ENCODE assay signal across 20 cellular contexts in the genomic region with DNA sequence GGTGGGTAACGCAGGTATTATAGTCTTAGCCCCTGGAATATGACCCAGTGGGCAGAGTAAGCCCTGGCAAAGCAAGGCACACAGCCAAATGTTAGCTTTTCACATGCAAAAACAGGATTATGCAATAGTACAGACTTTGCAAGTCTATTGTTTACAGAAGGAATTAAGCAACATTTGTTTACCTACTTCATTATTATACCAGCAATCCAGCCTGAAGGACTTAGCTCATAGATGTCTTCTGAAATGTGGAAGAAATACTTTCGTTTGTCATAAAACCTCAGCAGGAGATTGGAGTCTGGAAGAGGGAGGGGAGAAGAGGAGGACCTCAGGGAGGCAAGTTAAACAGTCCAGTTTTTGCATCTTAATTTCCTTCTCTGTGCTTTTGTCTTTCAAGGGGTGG.
DNase-seq lines count a peak whose midpoint lies in the region; ATAC-seq, FAIRE-seq and TF ChIP-seq lines count a peak whose summit lies in the region.
"Had no signal": no experiment of that assay in that cellular context is flagged by ENCODE, and none has a peak within 500 bp of the region (broad histone marks: within the 10 kb centered on the region; RNA-seq: fewer than 3 reads in every experiment).

No MANE protein-coding gene starts in this region.

- H3K79me2 ChIP-seq in HepG2 (ENCODE audit: insufficient read depth, low read length) = no peaks in the 10 kb centered on the region

- no peak overlapping the region for H2BK15ac ChIP-seq in IMR-90 (ENCODE audit: low read depth, low read length)

- H4K5ac ChIP-seq in IMR-90 (ENCODE audit: low read depth, low read length) = no peak overlapping the region

- peak; percentile 54 for FAIRE-seq in HepG2 (lab: Jason Lieb, UNC)
- FAIRE-seq: islet of Langerhans had no signal

- H3K79me1 ChIP-seq in IMR-90 (ENCODE audit: low read depth in 1 of 2, low read length in 2 of 2) = no peaks in the 10 kb centered on the region

- dilution Hi-C loops in IMR-90 (cut with HindIII; ENCODE audit: low sequenced_read_pairs, unreplicated experiment) = no loop called here

- no peak overlapping the region for H2BK5ac ChIP-seq in IMR-90 (ENCODE audit: low read depth, low read length, poor library complexity, severe bottlenecking)

- no peaks in the 10 kb centered on the region for H3K36me3 Mint-ChIP-seq in natural killer cell treated with Interleukin-12 subunit alpha and Interleukin-12 subunit beta and Interleukin-15 and Interleukin-18, amount 100 ng/mL, for 72 hours
- H3K36me3 Mint-ChIP-seq: natural killer cell had no signal

- no peak overlapping the region for H4K8ac ChIP-seq in IMR-90 (ENCODE audit: low read depth in 2 of 2, low read length in 2 of 2)

- H3K4me1 ChIP-seq in IMR-90 (ENCODE audit: control insufficient read depth, insufficient read depth, low read length) (no peaks in the 10 kb centered on the region), adipocyte (ENCODE audit: control insufficient read depth, insufficient read depth, low read length) (no peaks in the 10 kb centered on the region), HepG2 (ENCODE audit: insufficient read depth, low read length) (peaks cover 14% of the 10 kb centered on the region), mucosa of descending colon (ENCODE audit: low read depth) (no peaks in the 10 kb centered on the region)
- H3K4me1 ChIP-seq: SJSA1 had no signal

- no peaks in the 10 kb centered on the region for H3K9me1 ChIP-seq in IMR-90 (ENCODE audit: insufficient read depth, low read length)

- no peak for ATAC-seq in IMR-90 (ENCODE audit: low read depth)
- ATAC-seq in HepG2 = peak; percentile 92
- no peak for ATAC-seq in natural killer cell treated with Interleukin-12 subunit alpha and Interleukin-12 subunit beta and Interleukin-15 and Interleukin-18, amount 100 ng/mL, for 72 hours
- no peak for ATAC-seq in mucosa of descending colon
- ATAC-seq: natural killer cell had no signal

- H3K27ac ChIP-seq in IMR-90 (ENCODE audit: insufficient read depth, low read length) (no peak overlapping the region), HepG2 (ENCODE audit: extremely low read length, insufficient read depth, low read length) (no peak overlapping the region)
- H3K27ac ChIP-seq: SJSA1, skin epidermis, thoracic aorta had no signal

- H3K14ac ChIP-seq in IMR-90 (replicated peaks; ENCODE audit: low read depth, low read length) = no peak overlapping the region

- H3K23ac ChIP-seq in IMR-90 (ENCODE audit: low read depth, low read length) = no peak overlapping the region

- H3K9ac ChIP-seq in IMR-90 (ENCODE audit: low read depth, low read length) = no peak overlapping the region
- no peak overlapping the region for H3K9ac ChIP-seq in adipocyte (ENCODE audit: low read length)
- H3K9ac ChIP-seq in HepG2 (ENCODE audit: insufficient read depth, low read depth, low read length) = no peak overlapping the region

- H3K27ac Mint-ChIP-seq in natural killer cell treated with Interleukin-12 subunit alpha and Interleukin-12 subunit beta and Interleukin-15 and Interleukin-18, amount 100 ng/mL, for 72 hours = no peak overlapping the region
- H3K27ac Mint-ChIP-seq: activated B cell treated with CpG ODN at 0.5 μM for 24 hours, natural killer cell had no signal

- no peak overlapping the region for H3K4me3 ChIP-seq in IMR-90 (ENCODE audit: insufficient read depth, low read depth, low read length)
- H3K4me3 ChIP-seq in adipocyte (ENCODE audit: low read length) = no peak overlapping the region
- no peak overlapping the region for H3K4me3 ChIP-seq in HepG2 (replicated peaks in 1 of 3; ENCODE audit: insufficient read depth in 1 of 3, low read depth in 2 of 3, low read length in 3 of 3)
- no peak overlapping the region for H3K4me3 ChIP-seq in mucosa of descending colon
- H3K4me3 ChIP-seq: SJSA1, skin epidermis, thoracic aorta had no signal

- no peak overlapping the region for H2AK5ac ChIP-seq in IMR-90 (ENCODE audit: low read depth, low read length)

- TF ChIP-seq EP300 in HepG2 (IDR thresholded peaks at IDR 0.05; ENCODE audit: low read depth in 2 of 2, low read length in 2 of 2) (peak; percentile 58 to 73; a peak in 3 of 4 replicates), HepG2 (CRISPR knock-in tag; IDR thresholded peaks at IDR 0.05; ENCODE audit: borderline replicate concordance) (no peak)

- no peaks in the 10 kb centered on the region for H3K4me1 Mint-ChIP-seq in natural killer cell treated with Interleukin-12 subunit alpha and Interleukin-12 subunit beta and Interleukin-15 and Interleukin-18, amount 100 ng/mL, for 72 hours (ENCODE audit: low read depth in 2 of 2)
- H3K4me1 Mint-ChIP-seq: activated B cell treated with CpG ODN at 0.5 μM for 24 hours, natural killer cell had no signal

- TF ChIP-seq CTCF in IMR-90 (conservative IDR thresholded peaks at IDR 0.05; ENCODE audit: low read depth, low read length) (no peak), HepG2 (CRISPR knock-in tag; IDR thresholded peaks at IDR 0.05) (no peak), mucosa of descending colon (IDR thresholded peaks at IDR 0.05) (no peak)

- H3K27me3 ChIP-seq in IMR-90 (ENCODE audit: control insufficient read depth, insufficient read depth, low read length) = no peaks in the 10 kb centered on the region
- no peaks in the 10 kb centered on the region for H3K27me3 ChIP-seq in adipocyte (replicated peaks; ENCODE audit: control insufficient read depth, insufficient read depth, low read length)
- H3K27me3 ChIP-seq in HepG2 (ENCODE audit: control insufficient read depth in 1 of 2, insufficient read depth in 2 of 2, low read length in 2 of 2) = no peaks in the 10 kb centered on the region
- H3K27me3 ChIP-seq: SJSA1 had no signal

- H3K4me2 ChIP-seq in IMR-90 (ENCODE audit: low read depth, low read length) = no peak overlapping the region
- peak overlapping the region; percentile 16; the same call in 1 of the 2 replicates for H3K4me2 ChIP-seq in HepG2 (ENCODE audit: low read depth, low read length)

- TF ChIP-seq POLR2A in IMR-90 (IDR thresholded peaks at IDR 0.05; ENCODE audit: low read depth, low read length) (no peak), HepG2 (IDR thresholded peaks at IDR 0.05; ENCODE audit: insufficient read depth in 1 of 2, low read depth in 2 of 2, low read length in 2 of 2) (no peak)

- no peaks in the 10 kb centered on the region for H3K27me3 Mint-ChIP-seq in natural killer cell treated with Interleukin-12 subunit alpha and Interleukin-12 subunit beta and Interleukin-15 and Interleukin-18, amount 100 ng/mL, for 72 hours

- intact Hi-C loops in IMR-90 (cut with micrococcal nuclease) (no loop called here), HepG2 (cut with micrococcal nuclease; ENCODE audit: unreplicated experiment) (no loop called here), mucosa of descending colon (cut with DNase I, micrococcal nuclease) (no loop called here)

- H3K4ac ChIP-seq in IMR-90 (ENCODE audit: low read depth, low read length) = no peak overlapping the region

- H4K20me1 ChIP-seq in IMR-90 (ENCODE audit: insufficient read depth, low read length) (no peaks in the 10 kb centered on the region), HepG2 (ENCODE audit: insufficient read depth, low read length) (no peaks in the 10 kb centered on the region)

- no CpG with 5 or more reads among the region's 2 CpGs for WGBS in IMR-90 (ENCODE audit: extremely low coverage in 2 of 2, insufficient read length in 1 of 2), 2 experiments
- WGBS in HepG2 (ENCODE audit: low lambda C conversion rate) = 17% methylated on average over 2 of the region's 2 CpGs

- peaks cover 8% of the 10 kb centered on the region for H3K9me3 Mint-ChIP-seq in natural killer cell treated with Interleukin-12 subunit alpha and Interleukin-12 subunit beta and Interleukin-15 and Interleukin-18, amount 100 ng/mL, for 72 hours

- BruUV-seq in IMR-90 (replicated peaks; lab: Mats Ljungman, UMichigan) = no TSS peak
- BruUV-seq in HepG2 (replicated peaks; lab: Mats Ljungman, UMichigan) = no TSS peak

- no peak overlapping the region for H3K18ac ChIP-seq in IMR-90 (ENCODE audit: low read depth, low read length)

- H2BK20ac ChIP-seq in IMR-90 (ENCODE audit: low read depth, low read length) = no peak overlapping the region

- no peak overlapping the region for H2BK120ac ChIP-seq in IMR-90 (ENCODE audit: low read depth, low read length)

- H4K91ac ChIP-seq in IMR-90 (ENCODE audit: insufficient read depth, low read depth, low read length) = no peak overlapping the region

- H3K36me3 ChIP-seq in IMR-90 (ENCODE audit: control insufficient read depth, insufficient read depth, low read length) = no peaks in the 10 kb centered on the region
- H3K36me3 ChIP-seq in adipocyte (ENCODE audit: control insufficient read depth, insufficient read depth, low read length, severe bottlenecking) = no peaks in the 10 kb centered on the region
- H3K36me3 ChIP-seq in HepG2 (replicated peaks in 1 of 2; ENCODE audit: control insufficient read depth in 1 of 2, insufficient read depth in 2 of 2, low read length in 2 of 2) = no peaks in the 10 kb centered on the region
- H3K36me3 ChIP-seq in mucosa of descending colon (ENCODE audit: low read depth) = no peaks in the 10 kb centered on the region
- H3K36me3 ChIP-seq: SJSA1, thoracic aorta had no signal

- H3K56ac ChIP-seq in IMR-90 (ENCODE audit: extremely low read depth, insufficient read depth, low read length) = no peak overlapping the region

- in situ Hi-C loops in IMR-90 (cut with MboI; ENCODE audit: low sequenced_read_pairs) = no loop called here
- in situ Hi-C loops in HepG2 (cut with HindIII; ENCODE audit: extremely low pct_ligation_motif_present, low pct_unique_long_range_greater_than_20kb) = no loop called here

- CTCF ChIA-PET in IMR-90 (lab: Yijun Ruan, JAX) (no interaction called here), HepG2 (lab: Yijun Ruan, JAX; ENCODE audit: low intra/inter-chr PET ratio, low total read pairs) (no interaction called here)

- POLR2A ChIA-PET in IMR-90 (lab: Charles Lee; ENCODE audit: unreplicated experiment) (no interaction called here), HepG2 (lab: Yijun Ruan, JAX) (no interaction called here)

- TF ChIP-seq RAD21 in IMR-90 (IDR thresholded peaks at IDR 0.05; ENCODE audit: low read length) = no peak
- TF ChIP-seq RAD21 in HepG2 (CRISPR knock-in tag; IDR thresholded peaks at IDR 0.05) = no peak

- DNase-seq in EL (peak; percentile 9), IMR-90 (no peak), adipocyte (ENCODE audit: low read depth) (peak; percentile 44), HepG2 (ENCODE audit: low spot score) (peak; percentile 71), mucosa of descending colon (no peak), occipital lobe (lab: John Stamatoyannopoulos, UW) (no peak), middle frontal gyrus (ENCODE audit: extremely low spot score, low spot score) (no peak)
- DNase-seq in natural killer cell treated with Interleukin-12 subunit alpha and Interleukin-12 subunit beta and Interleukin-15 and Interleukin-18, amount 100 ng/mL, for 72 hours (ENCODE audit: low spot score) = no peak
- DNase-seq: activated B cell treated with CpG ODN at 0.5 μM for 24 hours, activated T-cell treated with anti-CD3 and anti-CD28 coated beads for 4 hours, C1 segment of cervical spinal cord, cortex of kidney, GF-D8, MM.1S, natural killer cell, NCI-H774 had no signal

- H3K4me3 Mint-ChIP-seq in natural killer cell treated with Interleukin-12 subunit alpha and Interleukin-12 subunit beta and Interleukin-15 and Interleukin-18, amount 100 ng/mL, for 72 hours = no peak overlapping the region
- H3K4me3 Mint-ChIP-seq: activated B cell treated with CpG ODN at 0.5 μM for 24 hours, natural killer cell had no signal

- H2AK9ac ChIP-seq in IMR-90 (replicated peaks; ENCODE audit: low read depth, low read length, poor library complexity) = no peak overlapping the region

- H2AFZ ChIP-seq in IMR-90 (replicated peaks; ENCODE audit: low read length, poor library complexity) (no peak overlapping the region), HepG2 (ENCODE audit: low read length) (no peak overlapping the region)

- peaks cover 7% of the 10 kb centered on the region for H3K9me3 ChIP-seq in IMR-90 (ENCODE audit: control insufficient read depth, insufficient read depth, low read length)
- H3K9me3 ChIP-seq in adipocyte (ENCODE audit: control insufficient read depth, low read length) = no peaks in the 10 kb centered on the region
- H3K9me3 ChIP-seq in HepG2 (ENCODE audit: low read length) = no peaks in the 10 kb centered on the region
- no peaks in the 10 kb centered on the region for H3K9me3 ChIP-seq in mucosa of descending colon
- H3K9me3 ChIP-seq: SJSA1, thoracic aorta had no signal

Comparison
In these comparisons a context has a peak if more than half of its experiments do, and no peak if none do; other contexts are left out.
1. DNase-seq: peak in EL (single experiment), adipocyte (single experiment) and HepG2 (single experiment); none in IMR-90 (single experiment), natural killer cell treated with Interleukin-12 subunit alpha and Interleukin-12 subunit beta and Interleukin-15 and Interleukin-18, amount 100 ng/mL, for 72 hours (single experiment), mucosa of descending colon (0 of 3), occipital lobe (single experiment) and middle frontal gyrus (single experiment).